ENCODE assay signal across 1 cellular context in the genomic region with DNA sequence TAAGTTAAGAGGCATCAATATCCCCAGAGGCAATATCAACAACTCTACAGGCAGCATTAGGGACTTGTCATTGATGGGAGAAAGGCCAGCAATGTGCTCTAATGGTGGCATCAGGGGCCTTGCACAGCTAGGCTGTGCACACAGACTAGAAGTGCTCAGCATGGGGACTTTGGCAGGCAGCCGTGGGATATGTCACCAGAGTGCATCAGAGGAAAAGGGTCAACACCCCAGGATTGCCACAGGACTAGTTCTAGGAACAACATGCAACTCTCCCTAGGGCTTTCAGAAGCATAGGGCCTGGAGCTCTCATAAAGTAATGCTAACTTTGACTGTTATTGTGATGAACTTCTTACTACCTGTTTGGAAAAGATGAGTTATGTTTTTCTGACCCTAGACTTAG.
TF ChIP-seq lines count a peak whose summit lies in the region.

No MANE protein-coding gene starts in this region.

TF ChIP-seq in H1, 55 proteins besides CTCF, POLR2A, EP300 and RAD21:
- TF ChIP-seq YY1 (IDR thresholded peaks at IDR 0.05; ENCODE audit: low read depth, low read length) (no peak), BRCA1 (IDR thresholded peaks at IDR 0.05; ENCODE audit: low read depth, low read length) (no peak), POU5F1 (IDR thresholded peaks at IDR 0.05; ENCODE audit: low read depth, low read length) (no peak), GABPA (IDR thresholded peaks at IDR 0.05; ENCODE audit: borderline replicate concordance, insufficient read depth, low read length) (no peak), RXRA (IDR thresholded peaks at IDR 0.05; ENCODE audit: insufficient read depth, low read depth, low read length) (no peak), RBBP5 (IDR thresholded peaks at IDR 0.05; ENCODE audit: borderline replicate concordance, low read depth, low read length) (no peak), SIN3A (conservative IDR thresholded peaks at IDR 0.05 in 1 of 2, IDR thresholded peaks at IDR 0.05 in 1 of 2; ENCODE audit: low read depth in 1 of 2, low read length in 2 of 2) (no peak), JUND (IDR thresholded peaks at IDR 0.05; ENCODE audit: low read length) (no peak), BCL11A (IDR thresholded peaks at IDR 0.05; ENCODE audit: low read depth in 2 of 2, low read length in 2 of 2) (no peak), RNF2 (IDR thresholded peaks at IDR 0.05; ENCODE audit: borderline replicate concordance, low read depth, low read length, missing control alignments, poor library complexity, severe bottlenecking) (no peak), SIX5 (IDR thresholded peaks at IDR 0.05; ENCODE audit: low read depth, low read length) (no peak), KDM5A (IDR thresholded peaks at IDR 0.05; ENCODE audit: low read length) (no peak), EZH2 (IDR thresholded peaks at IDR 0.05; ENCODE audit: low read depth, low read length, severe bottlenecking) (no peak)
- TF ChIP-seq, protein P1, sequence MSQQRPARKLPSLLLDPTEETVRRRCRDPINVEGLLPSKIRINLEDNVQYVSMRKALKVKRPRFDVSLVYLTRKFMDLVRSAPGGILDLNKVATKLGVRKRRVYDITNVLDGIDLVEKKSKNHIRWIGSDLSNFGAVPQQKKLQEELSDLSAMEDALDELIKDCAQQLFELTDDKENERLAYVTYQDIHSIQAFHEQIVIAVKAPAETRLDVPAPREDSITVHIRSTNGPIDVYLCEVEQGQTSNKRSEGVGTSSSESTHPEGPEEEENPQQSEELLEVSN (IDR thresholded peaks at IDR 0.05) = no peak
TF ChIP-seq in H1: peak in this region for 0.
